ENCODE assay signal across 34 cellular contexts in the genomic region with DNA sequence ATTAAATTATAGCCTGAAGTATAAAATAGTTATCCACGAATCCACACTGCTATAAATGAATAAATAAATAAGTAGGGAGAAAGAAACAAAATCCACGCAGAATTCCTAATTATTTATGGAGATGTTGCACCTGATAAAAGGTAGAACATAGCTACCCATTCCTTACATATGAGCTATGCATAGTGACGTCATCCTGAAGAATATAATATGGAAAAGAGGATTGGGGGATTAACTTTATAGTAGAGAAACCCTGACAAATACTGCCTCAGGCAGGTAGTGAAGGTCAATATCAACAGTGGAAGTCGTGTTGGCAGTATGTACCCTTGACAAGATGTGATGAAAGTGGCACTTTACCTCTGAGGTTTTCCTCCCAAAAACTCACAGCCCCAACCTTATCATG.
"Had no signal": no experiment of that assay in that cellular context is flagged by ENCODE, and none has a peak within 500 bp of the region (broad histone marks: within the 10 kb centered on the region; RNA-seq: fewer than 3 reads in every experiment).

No MANE protein-coding gene starts in this region.

- H3K27ac ChIP-seq: adrenal gland, ascending aorta, body of pancreas, brain microvascular endothelial cell, breast epithelium, cardiac muscle cell had no signal

- H3K4me1 ChIP-seq: adrenal gland, ascending aorta, body of pancreas, breast epithelium had no signal

- H3K27me3 ChIP-seq: adrenal gland, ascending aorta, body of pancreas, brain microvascular endothelial cell, breast epithelium, cardiac muscle cell had no signal

- H3K4me3 ChIP-seq: adrenal gland, ascending aorta, body of pancreas, breast epithelium, cardiac muscle cell had no signal

- DNase-seq: activated effector memory CD4-positive, alpha-beta T cell treated with anti-CD3 and anti-CD28 coated beads, Interleukin-2, amount 50 U/mL, for 16 hours; activated effector memory CD4-positive, alpha-beta T cell treated with Interleukin-2 at 50 U/mL for 16 hours; activated gamma-delta T cell; activated gamma-delta T cell treated with Interleukin-2 at 50 U/mL for 16 hours; activated naive CD4-positive, alpha-beta T cell; activated naive CD4-positive, alpha-beta T cell treated with anti-CD3 and anti-CD28 coated beads for 36 hours; activated naive CD4-positive, alpha-beta T cell treated with anti-CD3 and anti-CD28 coated beads, Interleukin-2, amount 10 ng/mL, durations not matched to agents 7 days and 5 days; activated naive CD4-positive, alpha-beta T cell treated with anti-CD3 and anti-CD28 coated beads, Interleukin-2, amount 50 U/mL, for 16 hours; activated naive CD4-positive, alpha-beta T cell treated with Interleukin-2 at 50 U/mL for 16 hours; activated naive CD8-positive, alpha-beta T cell treated with anti-CD3 and anti-CD28 coated beads for 36 hours; activated naive CD8-positive, alpha-beta T cell treated with anti-CD3 and anti-CD28 coated beads, Interleukin-2, amount 10 ng/mL, durations not matched to agents 7 days and 5 days; activated naive CD8-positive, alpha-beta T cell treated with anti-CD3 and anti-CD28 coated beads, Interleukin-2, amount 50 U/mL, for 24 hours; activated T-cell treated with anti-CD3 and anti-CD28 coated beads, Interleukin-2, amount 50 U/mL, for 1 hour; activated T-cell treated with anti-CD3 and anti-CD28 coated beads, Interleukin-2, amount 50 U/mL, for 24 hours; activated T-cell treated with anti-CD3 and anti-CD28 coated beads, Interleukin-2, amount 50 U/mL, for 4 hours; activated T-cell treated with anti-CD3 and anti-CD28 coated beads, Interleukin-2, amount 50 U/mL, for 48 hours; activated T-cell treated with anti-CD3 and anti-CD28 coated beads, Interleukin-2, amount 50 U/mL, for 72 hours; adrenal gland; amniotic stem cell; amygdala; anterior cingulate cortex; aorta; body of pancreas; brain microvascular endothelial cell; caudate nucleus; central memory CD4-positive, alpha-beta T cell; cerebellar nuclear complex had no signal

- H3K36me3 ChIP-seq: adrenal gland, ascending aorta, brain microvascular endothelial cell, breast epithelium, cardiac muscle cell had no signal

- ATAC-seq: activated naive CD4-positive, alpha-beta T cell treated with anti-CD3 and anti-CD28 coated beads, Interleukin-2, amount 50 U/mL, for 72 hours; activated naive CD8-positive, alpha-beta T cell treated with anti-CD3 and anti-CD28 coated beads, Interleukin-2, amount 50 U/mL, for 24 hours; activated T-cell treated with anti-CD3 and anti-CD28 coated beads, Interleukin-2, amount 50 U/mL, for 4 hours; activated T-cell treated with anti-CD3 and anti-CD28 coated beads, Interleukin-2, amount 50 U/mL, for 72 hours; activated T-helper 17 cell treated with anti-CD3 and anti-CD28 coated beads, Interleukin-2, amount 50 U/mL, for 72 hours; body of pancreas had no signal

- FAIRE-seq: astrocyte, bronchial epithelial cell had no signal

- H3K9me3 ChIP-seq: adrenal gland, body of pancreas had no signal
